ENCODE assay signal across 8 cellular contexts in the genomic region with DNA sequence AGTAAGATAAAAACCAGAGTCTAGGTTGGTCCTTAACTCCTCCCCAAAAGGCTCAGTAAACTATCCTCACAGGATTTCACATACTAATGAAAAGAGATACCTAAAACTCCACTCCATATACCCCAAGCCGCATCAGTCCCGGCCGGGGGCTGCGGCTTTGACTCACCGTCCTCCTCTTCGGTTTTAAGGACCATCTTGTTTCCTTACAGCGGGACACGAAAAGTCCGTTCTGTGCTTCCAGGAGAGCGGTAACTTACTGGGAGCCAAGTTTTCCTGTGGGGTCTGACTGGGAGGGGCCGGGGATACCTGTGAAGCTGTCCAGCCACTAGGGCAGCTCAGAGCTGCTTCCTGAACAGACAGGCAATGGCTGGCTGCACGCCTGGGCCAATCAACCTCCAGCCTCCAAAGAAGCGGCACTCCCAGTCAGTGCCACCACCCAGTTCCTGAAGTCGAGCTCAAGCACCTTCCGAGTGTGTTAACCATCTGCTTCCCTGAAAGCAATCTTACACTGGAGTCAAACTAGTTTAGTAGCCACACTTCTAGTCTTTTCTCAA. TPM values are rescaled to one million over a fixed set of nuclear protein-coding genes. Genes with fewer than 3 reads are reported as not detected.
DNase-seq lines count a peak whose midpoint lies in the region; ATAC-seq and TF ChIP-seq lines count a peak whose summit lies in the region.

No MANE protein-coding gene starts in this region.

- intact Hi-C loops in OCI-LY7 (cut with micrococcal nuclease; ENCODE audit: unreplicated experiment): loop anchor here (2.0 to 10.0 kb wide), 2 partner anchors 22 to 1272 kb away; no protein-coding TSS in a partner anchor
- intact Hi-C loops in cardiac septum (cut with DNase I): loop anchor here (5.0 kb wide), 1 partner anchor 46 kb away; a partner anchor contains a TSS
- intact Hi-C loops in gastrocnemius medialis (cut with DNase I; ENCODE audit: low total_unique reads): no loop called here

- peak; percentile 76 for DNase-seq in activated CD8-positive, alpha-beta memory T cell treated with anti-CD3 and anti-CD28 coated beads for 24 hours
- no peak for DNase-seq in activated CD8-positive, alpha-beta memory T cell treated with anti-CD3 and anti-CD28 coated beads, Interleukin-2, amount 50 U/mL, for 48 hours
- DNase-seq in OCI-LY7 (ENCODE audit: low spot score) (peak; percentile 91), cardiac septum (ENCODE audit: low spot score) (peak; percentile 94), gastrocnemius medialis (peak; percentile 64 to 77), T1000 (lab: John Stamatoyannopoulos, UW) (no peak)
- DNase-seq in activated T-helper 9 cell treated with anti-CD3 and anti-CD28 coated beads, Interleukin-2, amount 50 U/mL, for 16 hours (ENCODE audit: low read depth): peak; percentile 47

- H3K27ac ChIP-seq in OCI-LY7 (ENCODE audit: low read depth, low read length, poor library complexity, severe bottlenecking) (peak overlapping the region; percentile 90), gastrocnemius medialis (peak overlapping the region; percentile 73 to 87 (median 82))

- H3K4me2 ChIP-seq in OCI-LY7 (ENCODE audit: low read length): peak overlapping the region; percentile 93

- H3K4me3 ChIP-seq in OCI-LY7 (ENCODE audit: low read depth, low read length, poor library complexity, severe bottlenecking) (peak overlapping the region; percentile 82), gastrocnemius medialis (peak overlapping the region; percentile 38 to 58 (median 50))

- H3K36me3 ChIP-seq in OCI-LY7 (ENCODE audit: insufficient read depth, low read length) (peaks cover 6% of the 10 kb centered on the region; the same call in 1 of the 2 replicates), gastrocnemius medialis (no peaks in the 10 kb centered on the region)

- ATAC-seq in HG03280 (IDR thresholded peaks at IDR 0.05; ENCODE audit: unreplicated experiment) (peak; percentile 60), gastrocnemius medialis (peak; percentile 62 to 72)

- no peaks in the 10 kb centered on the region for H3K27me3 ChIP-seq in gastrocnemius medialis

- TF ChIP-seq CTCF in OCI-LY7 (conservative IDR thresholded peaks at IDR 0.05; ENCODE audit: low read length) (0 out of 2 replicates have a peak, but pooled peaks have one; percentile 33), gastrocnemius medialis (IDR thresholded peaks at IDR 0.05 in 4 of 5, conservative IDR thresholded peaks at IDR 0.05 in 1 of 5) (peak in 1 of 5 experiments; percentile 36)

- BruUV-seq in OCI-LY7 (replicated peaks; lab: Mats Ljungman, UMichigan): TSS peak; percentile 80

- POLR2A ChIA-PET in OCI-LY7 (lab: Charles Lee): interaction anchor here (0.5 to 11.3 kb wide), 12 partner anchors 8 to 778 kb away, joined by 3 to 127 read pairs (median 6); a partner anchor contains a TSS

- no peaks in the 10 kb centered on the region for H3K9me3 ChIP-seq in OCI-LY7 (ENCODE audit: low read length)
- H3K9me3 ChIP-seq in gastrocnemius medialis: no peaks in the 10 kb centered on the region

- H3K79me2 ChIP-seq in OCI-LY7 (ENCODE audit: insufficient read depth, low read depth, low read length): peaks cover 94% of the 10 kb centered on the region

- peak overlapping the region; percentile 6; the same call in 1 of the 2 replicates for H2AFZ ChIP-seq in OCI-LY7 (ENCODE audit: low read length)

- CTCF ChIA-PET in OCI-LY7 (lab: Charles Lee; ENCODE audit: unreplicated experiment): interaction anchor here (0.6 to 1.2 kb wide), 3 partner anchors 10 to 21 kb away, joined by 3 to 7 read pairs (median 6); no protein-coding TSS in a partner anchor

- TF ChIP-seq POLR2A in gastrocnemius medialis (IDR thresholded peaks at IDR 0.05): peak; percentile 45 to 66

- in situ Hi-C loops in gastrocnemius medialis (cut with MboI; ENCODE audit: low sequenced_read_pairs in 4 of 4): no loop called here

- H3K9me2 ChIP-seq in OCI-LY7 (ENCODE audit: insufficient read depth, low read length): no peaks in the 10 kb centered on the region

- peaks cover 88% of the 10 kb centered on the region for H3K4me1 ChIP-seq in OCI-LY7 (ENCODE audit: insufficient read depth, low read length, poor library complexity, severe bottlenecking)
- H3K4me1 ChIP-seq in gastrocnemius medialis: peaks cover 79 to 84% of the 10 kb centered on the region in 2 donors

- H4K20me1 ChIP-seq in OCI-LY7 (ENCODE audit: insufficient read depth, low read length): peaks cover 12% of the 10 kb centered on the region; the same call in 1 of the 2 replicates

RNA-seq across cellular contexts. Expression of a gene that starts 45.5 kb away (rescaled TPM):
- 73.0 and 88.1 TPM in 2 replicates for total RNA-seq in OCI-LY7 (2014; rRNA removed; shearing (Covaris generic))
- total RNA-seq in OCI-LY7 (2022) (148 and 156 TPM in 2 replicates), cardiac septum (29.4 TPM), gastrocnemius medialis (10 to 100 TPM; 24.7 to 43.7 (median 32.4) TPM)

Comparison
In these comparisons a context has a peak if more than half of its experiments do, and no peak if none do; other contexts are left out.
1. DNase-seq: peak in activated CD8-positive, alpha-beta memory T cell treated with anti-CD3 and anti-CD28 coated beads for 24 hours (single experiment), OCI-LY7 (single experiment), activated T-helper 9 cell treated with anti-CD3 and anti-CD28 coated beads, Interleukin-2, amount 50 U/mL, for 16 hours (single experiment), cardiac septum (single experiment) and gastrocnemius medialis (2 of 2); none in activated CD8-positive, alpha-beta memory T cell treated with anti-CD3 and anti-CD28 coated beads, Interleukin-2, amount 50 U/mL, for 48 hours (single experiment) and T1000 (single experiment).